In the genomic region with DNA sequence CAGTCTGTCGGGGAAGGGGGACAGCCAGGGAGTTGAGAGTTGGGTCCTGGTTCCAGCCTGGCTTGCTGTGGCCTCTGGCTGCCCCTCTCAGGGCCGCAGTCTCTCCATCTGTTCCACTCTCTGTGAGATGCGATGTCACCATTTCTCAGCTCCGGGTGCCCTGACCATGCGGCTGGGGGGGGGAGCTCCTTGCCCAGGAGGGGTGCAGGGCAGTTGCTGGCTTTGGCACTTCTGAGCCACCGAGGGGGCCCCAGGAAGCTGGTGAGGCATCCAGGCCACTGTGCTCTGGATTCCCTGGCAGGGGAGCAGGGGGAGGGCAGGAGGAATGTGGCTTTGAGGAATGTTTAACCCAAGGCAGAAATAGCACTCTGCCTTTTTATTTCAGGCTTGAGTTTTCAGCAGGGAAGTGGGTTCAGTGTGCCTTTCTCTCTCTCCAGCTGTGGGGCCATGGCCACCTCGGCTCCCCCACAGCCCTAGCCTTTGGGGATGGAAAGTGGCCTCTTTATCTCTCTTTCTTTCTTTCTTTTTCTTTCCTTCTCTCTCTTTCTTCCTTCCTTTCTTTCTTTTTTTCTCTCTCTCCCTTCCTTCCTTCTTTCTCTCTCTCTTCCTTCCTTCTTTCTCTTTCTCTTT, we compare ENCODE assay signal across 9 cellular contexts. TPM values are rescaled to one million over a fixed set of nuclear protein-coding genes. Genes with fewer than 3 reads are reported as not detected.
DNase-seq lines count a peak whose midpoint lies in the region; ATAC-seq and TF ChIP-seq lines count a peak whose summit lies in the region.
"Had no signal": no experiment of that assay in that cellular context is flagged by ENCODE, and none has a peak within 500 bp of the region (broad histone marks: within the 10 kb centered on the region; RNA-seq: fewer than 3 reads in every experiment).

No MANE protein-coding gene starts in this region.

- H3K27ac ChIP-seq in thoracic aorta: peak overlapping the region; percentile 88 to 94

- intact Hi-C loops in activated CD4-positive, alpha-beta memory T cell treated with anti-CD3 and anti-CD28 coated beads for 36 hours (cut with micrococcal nuclease): no loop called here

- peak overlapping the region; percentile 85 for H3K27ac Mint-ChIP-seq in HFFc6
- H3K27ac Mint-ChIP-seq in activated naive CD8-positive, alpha-beta T cell treated with anti-CD3 and anti-CD28 coated beads, Interleukin-2, amount 50 U/mL, for 24 hours: no peak overlapping the region
- H3K27ac Mint-ChIP-seq in activated CD4-positive, alpha-beta memory T cell treated with anti-CD3 and anti-CD28 coated beads for 36 hours: no peak overlapping the region
- no peak overlapping the region for H3K27ac Mint-ChIP-seq in activated CD4-positive, alpha-beta T cell treated with anti-CD3 and anti-CD28 coated beads, Interleukin-2, amount 10 ng/mL, durations not matched to agents 7 days and 5 days

- H3K4me1 ChIP-seq in thoracic aorta (ENCODE audit: control insufficient read depth in 1 of 2, low read depth in 2 of 2): peaks cover 37 to 86% of the 10 kb centered on the region in 2 donors

- no peaks in the 10 kb centered on the region for H3K9me3 ChIP-seq in thoracic aorta

- no peaks in the 10 kb centered on the region for H3K9me3 Mint-ChIP-seq in HFFc6
- H3K9me3 Mint-ChIP-seq in activated naive CD8-positive, alpha-beta T cell treated with anti-CD3 and anti-CD28 coated beads, Interleukin-2, amount 50 U/mL, for 24 hours: no peaks in the 10 kb centered on the region
- H3K9me3 Mint-ChIP-seq in activated CD4-positive, alpha-beta memory T cell treated with anti-CD3 and anti-CD28 coated beads for 36 hours: no peaks in the 10 kb centered on the region
- no peaks in the 10 kb centered on the region for H3K9me3 Mint-ChIP-seq in activated CD4-positive, alpha-beta T cell treated with anti-CD3 and anti-CD28 coated beads, Interleukin-2, amount 10 ng/mL, durations not matched to agents 7 days and 5 days

- H3K27me3 ChIP-seq in thoracic aorta (replicated peaks; ENCODE audit: insufficient read depth): no peaks in the 10 kb centered on the region

- peak; percentile 80 for DNase-seq in HFFc6
- DNase-seq in astrocyte of the hippocampus (ENCODE audit: low read depth, low spot score): peak; percentile 93
- DNase-seq in islet precursor cell: peak; percentile 90
- peak; percentile 43 for DNase-seq in thoracic aorta (ENCODE audit: low spot score)
- no peak for DNase-seq in activated naive CD8-positive, alpha-beta T cell treated with anti-CD3 and anti-CD28 coated beads, Interleukin-2, amount 50 U/mL, for 24 hours
- DNase-seq in activated CD4-positive, alpha-beta memory T cell treated with anti-CD3 and anti-CD28 coated beads for 36 hours: no peak
- no peak for DNase-seq in activated CD4-positive, alpha-beta T cell treated with anti-CD3 and anti-CD28 coated beads, Interleukin-2, amount 10 ng/mL, durations not matched to agents 7 days and 5 days
- DNase-seq: Kasumi-1 had no signal

- 0 out of 2 replicates have a peak, but pooled peaks cover 6% of the 10 kb centered on the region for H3K36me3 Mint-ChIP-seq in HFFc6 (ENCODE audit: low read depth)
- no peaks in the 10 kb centered on the region for H3K36me3 Mint-ChIP-seq in activated naive CD8-positive, alpha-beta T cell treated with anti-CD3 and anti-CD28 coated beads, Interleukin-2, amount 50 U/mL, for 24 hours (ENCODE audit: low read depth)
- no peaks in the 10 kb centered on the region for H3K36me3 Mint-ChIP-seq in activated CD4-positive, alpha-beta memory T cell treated with anti-CD3 and anti-CD28 coated beads for 36 hours
- H3K36me3 Mint-ChIP-seq in activated CD4-positive, alpha-beta T cell treated with anti-CD3 and anti-CD28 coated beads, Interleukin-2, amount 10 ng/mL, durations not matched to agents 7 days and 5 days (ENCODE audit: low read depth): no peaks in the 10 kb centered on the region

- CTCF ChIA-PET in activated CD4-positive, alpha-beta memory T cell treated with anti-CD3 and anti-CD28 coated beads for 36 hours (lab: Charles Lee): no interaction called here
- CTCF ChIA-PET in activated CD4-positive, alpha-beta T cell treated with anti-CD3 and anti-CD28 coated beads, Interleukin-2, amount 10 ng/mL, durations not matched to agents 7 days and 5 days (lab: Charles Lee): no interaction called here

- peaks cover 64% of the 10 kb centered on the region for H3K4me1 Mint-ChIP-seq in HFFc6 (ENCODE audit: low read depth)
- H3K4me1 Mint-ChIP-seq in activated naive CD8-positive, alpha-beta T cell treated with anti-CD3 and anti-CD28 coated beads, Interleukin-2, amount 50 U/mL, for 24 hours: no peaks in the 10 kb centered on the region
- no peaks in the 10 kb centered on the region for H3K4me1 Mint-ChIP-seq in activated CD4-positive, alpha-beta memory T cell treated with anti-CD3 and anti-CD28 coated beads for 36 hours (ENCODE audit: low read depth)
- H3K4me1 Mint-ChIP-seq in activated CD4-positive, alpha-beta T cell treated with anti-CD3 and anti-CD28 coated beads, Interleukin-2, amount 10 ng/mL, durations not matched to agents 7 days and 5 days: no peaks in the 10 kb centered on the region

- H3K4me3 Mint-ChIP-seq in HFFc6: peak overlapping the region; percentile 78
- H3K4me3 Mint-ChIP-seq in activated naive CD8-positive, alpha-beta T cell treated with anti-CD3 and anti-CD28 coated beads, Interleukin-2, amount 50 U/mL, for 24 hours: no peak overlapping the region
- H3K4me3 Mint-ChIP-seq in activated CD4-positive, alpha-beta memory T cell treated with anti-CD3 and anti-CD28 coated beads for 36 hours: no peak overlapping the region
- no peak overlapping the region for H3K4me3 Mint-ChIP-seq in activated CD4-positive, alpha-beta T cell treated with anti-CD3 and anti-CD28 coated beads, Interleukin-2, amount 10 ng/mL, durations not matched to agents 7 days and 5 days

- TF ChIP-seq CTCF in HFFc6 (IDR thresholded peaks at IDR 0.05) (no peak), thoracic aorta (IDR thresholded peaks at IDR 0.05) (no peak)

- no peaks in the 10 kb centered on the region for H3K36me3 ChIP-seq in thoracic aorta

- no peaks in the 10 kb centered on the region; the same call in 1 of the 2 replicates for H3K27me3 Mint-ChIP-seq in HFFc6 (ENCODE audit: insufficient read depth)
- H3K27me3 Mint-ChIP-seq in activated naive CD8-positive, alpha-beta T cell treated with anti-CD3 and anti-CD28 coated beads, Interleukin-2, amount 50 U/mL, for 24 hours: no peaks in the 10 kb centered on the region
- H3K27me3 Mint-ChIP-seq in activated CD4-positive, alpha-beta memory T cell treated with anti-CD3 and anti-CD28 coated beads for 36 hours: no peaks in the 10 kb centered on the region
- no peaks in the 10 kb centered on the region for H3K27me3 Mint-ChIP-seq in activated CD4-positive, alpha-beta T cell treated with anti-CD3 and anti-CD28 coated beads, Interleukin-2, amount 10 ng/mL, durations not matched to agents 7 days and 5 days

- peak; percentile 48 for ATAC-seq in thoracic aorta (ENCODE audit: insufficient number of reproducible peaks, low FRiP score, low read depth)
- no peak for ATAC-seq in activated naive CD8-positive, alpha-beta T cell treated with anti-CD3 and anti-CD28 coated beads, Interleukin-2, amount 50 U/mL, for 24 hours
- ATAC-seq in HG03571 (IDR thresholded peaks at IDR 0.05; ENCODE audit: unreplicated experiment): no peak

- peak overlapping the region; percentile 44 for H3K4me3 ChIP-seq in thoracic aorta

- POLR2A ChIA-PET in activated CD4-positive, alpha-beta memory T cell treated with anti-CD3 and anti-CD28 coated beads for 36 hours (lab: Charles Lee): no interaction called here
- POLR2A ChIA-PET in activated CD4-positive, alpha-beta T cell treated with anti-CD3 and anti-CD28 coated beads, Interleukin-2, amount 10 ng/mL, durations not matched to agents 7 days and 5 days (lab: Charles Lee): no interaction called here

RNA-seq across cellular contexts. Expression of a gene that starts 11.0 kb away (rescaled TPM):
- 100 to 1,000 TPM in 4 of 6 experiments, 10 to 100 TPM in 2; 96.5 to 108 (median 104) TPM for total RNA-seq in HFFc6 (2021; fragmentation: NEBNext Ultra II Directional; extraction: Animal tissue kit (Norgen Biotek cat#: 25700))
- 10 to 100 TPM; 50.8 to 58.3 TPM for total RNA-seq in thoracic aorta
- total RNA-seq in activated CD4-positive, alpha-beta memory T cell treated with anti-CD3 and anti-CD28 coated beads for 36 hours: 10 to 100 TPM; 26.8 to 29.1 TPM
- total RNA-seq in activated CD4-positive, alpha-beta T cell treated with anti-CD3 and anti-CD28 coated beads, Interleukin-2, amount 10 ng/mL, durations not matched to agents 7 days and 5 days: 1 to 10 TPM; 1.0 to 1.2 TPM

Comparison
In these comparisons a context has a peak if more than half of its experiments do, and no peak if none do; other contexts are left out.
1. DNase-seq: peak in HFFc6 (single experiment), astrocyte of the hippocampus (single experiment), islet precursor cell (single experiment) and thoracic aorta (single experiment); none in activated naive CD8-positive, alpha-beta T cell treated with anti-CD3 and anti-CD28 coated beads, Interleukin-2, amount 50 U/mL, for 24 hours (single experiment), activated CD4-positive, alpha-beta memory T cell treated with anti-CD3 and anti-CD28 coated beads for 36 hours (single experiment) and activated CD4-positive, alpha-beta T cell treated with anti-CD3 and anti-CD28 coated beads, Interleukin-2, amount 10 ng/mL, durations not matched to agents 7 days and 5 days (single experiment).
2. RNA of a gene that starts 11.0 kb away (total RNA-seq): 96.5 to 108 TPM in HFFc6, 50.8 to 58.3 TPM in thoracic aorta and 26.8 to 29.1 TPM in activated CD4-positive, alpha-beta memory T cell treated with anti-CD3 and anti-CD28 coated beads for 36 hours; 1.0 to 1.2 TPM in activated CD4-positive, alpha-beta T cell treated with anti-CD3 and anti-CD28 coated beads, Interleukin-2, amount 10 ng/mL, durations not matched to agents 7 days and 5 days; every median in the first group is over 10 times any median in the second.